17 cellular contexts compared by ENCODE assay signal in the genomic region with DNA sequence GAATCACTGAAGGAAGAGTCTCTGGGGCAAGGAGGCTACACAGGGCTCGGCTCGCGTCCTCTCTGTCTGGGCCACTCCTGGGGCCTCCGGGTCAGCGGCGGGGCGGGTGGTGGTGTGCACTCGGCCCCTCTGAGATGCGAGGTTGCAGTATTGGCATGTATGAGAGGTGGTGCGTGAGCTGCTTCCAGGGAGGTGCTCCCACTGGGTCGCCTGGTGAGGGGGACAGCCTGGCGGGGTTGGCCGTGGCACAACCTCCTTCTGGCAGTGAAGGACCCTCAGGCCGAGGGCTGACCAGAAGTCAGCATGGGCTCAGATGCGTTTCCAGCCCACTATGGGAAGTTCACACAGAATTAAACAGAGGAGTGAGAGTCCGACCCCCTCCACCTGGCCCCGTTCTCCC. TPM values are rescaled to one million over a fixed set of nuclear protein-coding genes. Genes with fewer than 3 reads are reported as not detected.
DNase-seq lines count a peak whose midpoint lies in the region; ATAC-seq, FAIRE-seq and TF ChIP-seq lines count a peak whose summit lies in the region.
"Had no signal": no experiment of that assay in that cellular context is flagged by ENCODE, and none has a peak within 500 bp of the region (broad histone marks: within the 10 kb centered on the region; RNA-seq: fewer than 3 reads in every experiment).

No MANE protein-coding gene starts in this region.

- H3K4me3 Mint-ChIP-seq in H9 = no peak overlapping the region

- H3K79me2 ChIP-seq in H9 (ENCODE audit: insufficient read depth, low read length) = no peaks in the 10 kb centered on the region
- no peaks in the 10 kb centered on the region for H3K79me2 ChIP-seq in K562 (ENCODE audit: control insufficient read depth, insufficient read depth, low read length)

- H2BK120ac ChIP-seq in H9 (ENCODE audit: low read depth, low read length, poor library complexity, severe bottlenecking) = no peak overlapping the region

- in situ Hi-C loops in K562 (cut with MboI) = no loop called here

- peaks cover 51 to 61% of the 10 kb centered on the region in 2 experiments for H3K4me1 Mint-ChIP-seq in H9

- H3K9me3 Mint-ChIP-seq in H9 = 0 out of 5 replicates have a peak, but pooled peaks cover 0 to 2% of the 10 kb centered on the region in 2 experiments

- TF ChIP-seq CTCF in H9 (conservative IDR thresholded peaks at IDR 0.05) = no peak
- TF ChIP-seq CTCF in K562 (IDR thresholded peaks at IDR 0.05 in 2 of 3, conservative IDR thresholded peaks at IDR 0.05 in 1 of 3; ENCODE audit: insufficient read depth in 2 of 3, low read depth in 1 of 3, low read length in 3 of 3) = no peak
- no peak for TF ChIP-seq CTCF in kidney (IDR thresholded peaks at IDR 0.05; ENCODE audit: borderline replicate concordance, extremely low read depth, insufficient read depth)

- FAIRE-seq in K562 (lab: Jason Lieb, UNC) (no peak), kidney (lab: Jason Lieb, UNC) (no peak), HTR-8/SVneo (lab: Jason Lieb, UNC) (no peak)
- FAIRE-seq: pancreas had no signal

- no peak overlapping the region for H4K8ac ChIP-seq in H9 (replicated peaks; ENCODE audit: insufficient read length, low read depth, low read length)

- CTCF ChIA-PET in K562 (lab: Yijun Ruan, JAX; ENCODE audit: low intra/inter-chr PET ratio) = no interaction called here

- no peak for TF ChIP-seq EP300 in K562 (IDR thresholded peaks at IDR 0.05; ENCODE audit: low read length)

- H2AK5ac ChIP-seq in H9 (ENCODE audit: insufficient read length, low read length) = no peak overlapping the region

- no peak overlapping the region for H4K5ac ChIP-seq in H9 (ENCODE audit: insufficient read length, low read depth, low read length)

- POLR2A ChIA-PET in K562 (lab: Yijun Ruan, JAX) = interaction anchor here (0.6 kb wide), 1 partner anchor 76 kb away, joined by 3 read pairs; no protein-coding TSS in a partner anchor

- H3K56ac ChIP-seq in H9 (ENCODE audit: insufficient read length, low read depth, low read length) = no peak overlapping the region

- peak overlapping the region; percentile 67 for H3K18ac ChIP-seq in H9 (ENCODE audit: insufficient read length, low read depth, low read length)

- peaks cover 2% of the 10 kb centered on the region; the same call in 1 of the 2 replicates for H3K4me1 ChIP-seq in H9 (ENCODE audit: insufficient read depth, low read length)
- peaks cover 20 to 78% of the 10 kb centered on the region in 2 experiments for H3K4me1 ChIP-seq in K562 (replicated peaks in 1 of 2; ENCODE audit: control insufficient read depth in 2 of 2, insufficient read depth in 2 of 2, low read length in 2 of 2)
- H3K4me1 ChIP-seq in kidney (ENCODE audit: control insufficient read depth in 1 of 2, insufficient read depth in 1 of 2, low read depth in 1 of 2, low read length in 2 of 2) = peaks cover 9 to 11% of the 10 kb centered on the region in 2 donors
- peaks cover 27 to 39% (median 39%) of the 10 kb centered on the region in 3 donors for H3K4me1 ChIP-seq in skeletal muscle tissue (ENCODE audit: control insufficient read depth in 3 of 3, insufficient read depth in 3 of 3, low read length in 3 of 3)

- H3K9me3 ChIP-seq in H9 (ENCODE audit: control insufficient read depth, low read depth, low read length) (no peaks in the 10 kb centered on the region), K562 (replicated peaks; ENCODE audit: control insufficient read depth, insufficient read depth, low read depth, low read length) (no peaks in the 10 kb centered on the region), kidney (ENCODE audit: control insufficient read depth in 1 of 2, low read length in 2 of 2) (no peaks in the 10 kb centered on the region), skeletal muscle tissue (ENCODE audit: control insufficient read depth in 3 of 3, low read length in 3 of 3) (no peaks in the 10 kb centered on the region)
- H3K9me3 ChIP-seq: BE2C, pancreas had no signal

- ATAC-seq in K562 = no peak

- H2AFZ ChIP-seq in H9 (ENCODE audit: low read length) (no peak overlapping the region), K562 (ENCODE audit: low read depth, low read length) (peak overlapping the region; percentile 57; the same call in 1 of the 2 replicates)

- no peak overlapping the region for H2BK20ac ChIP-seq in H9 (ENCODE audit: low read depth, low read length, poor library complexity, severe bottlenecking)

- no peaks in the 10 kb centered on the region for H3K79me1 ChIP-seq in H9 (ENCODE audit: insufficient read depth, low read depth, low read length, poor library complexity, severe bottlenecking)

- H3K23me2 ChIP-seq in H9 (ENCODE audit: insufficient read length, low read depth, low read length, poor library complexity, severe bottlenecking) = no peaks in the 10 kb centered on the region

- peak overlapping the region; percentile 7 to 72 (median 70); a peak in 4 of 7 replicates for H3K27ac Mint-ChIP-seq in H9

- no peak for TF ChIP-seq POLR2A in K562 (conservative IDR thresholded peaks at IDR 0.05)

- H3K4me2 ChIP-seq in H9 (ENCODE audit: insufficient read depth, insufficient read length, low read length) (no peak overlapping the region), K562 (ENCODE audit: insufficient read depth, low read length) (0 out of 2 replicates have a peak overlapping the region, but pooled peaks have one; percentile 18)
- H3K4me2 ChIP-seq: KMS-11 had no signal

- peaks cover 9% of the 10 kb centered on the region for H3K27me3 Mint-ChIP-seq in H9 (ENCODE audit: low read depth)

- H2BK12ac ChIP-seq in H9 (ENCODE audit: insufficient read length, low read depth, low read length) = peak overlapping the region; percentile 78

- H3K4me3 ChIP-seq in K562 (no peak overlapping the region), kidney (ENCODE audit: low read length in 2 of 2) (no peak overlapping the region), skeletal muscle tissue (ENCODE audit: low read length in 3 of 3) (no peak overlapping the region)
- H3K4me3 ChIP-seq: pancreas had no signal

- H3K27ac ChIP-seq in H9 (ENCODE audit: insufficient read length, low read depth, low read length) = no peak overlapping the region
- no peak overlapping the region for H3K27ac ChIP-seq in K562 (ENCODE audit: extremely low read depth, low read depth, low read length)
- H3K27ac ChIP-seq in kidney (ENCODE audit: low read depth in 2 of 2, low read length in 2 of 2) = no peak overlapping the region
- H3K27ac ChIP-seq in skeletal muscle tissue (ENCODE audit: low read depth, low read length) = peak overlapping the region; percentile 68
- H3K27ac ChIP-seq: KMS-11 had no signal

- intact Hi-C loops in K562 (cut with micrococcal nuclease) = no loop called here
- intact Hi-C loops in kidney (cut with DNase I) = no loop called here

- no peak for DNase-seq in H9
- no peak for DNase-seq in K562 (ENCODE audit: extremely low read depth in 1 of 4, low spot score in 3 of 4)
- DNase-seq in kidney = peak; percentile 72
- DNase-seq in NCI-H187 (lab: John Stamatoyannopoulos, UW) = no peak
- DNase-seq in LoVo (ENCODE audit: low spot score) = no peak
- DNase-seq in NCI-H748 treated with DMSO at 0.1 percent for 48 hours (lab: John Stamatoyannopoulos, UW) = no peak
- no peak for DNase-seq in HTR-8/SVneo (ENCODE audit: insufficient read length, low spot score)
- DNase-seq: activated CD4-positive, alpha-beta T cell treated with anti-CD3 and anti-CD28 coated beads, Interleukin-2, amount 50 U/mL, for 4 hours; activated gamma-delta T cell treated with Interleukin-2 at 50 U/mL for 16 hours; DMS53; NCI-H1436 treated with DMSO at 0.1 percent for 48 hours; NCI-H510A treated with DMSO at 0.1 percent for 48 hours; stimulated activated CD4-positive, alpha-beta T cell treated with anti-CD3 and anti-CD28 coated beads, Interleukin-1b, Interleukin-23, amount 100 ng/mL, for 48 hours had no signal

- H3K27me3 ChIP-seq in H9 (ENCODE audit: insufficient read depth, low read length) (no peaks in the 10 kb centered on the region), K562 (ENCODE audit: control insufficient read depth in 2 of 2, insufficient read depth in 2 of 2, low read length in 2 of 2) (peaks cover 0 to 18% of the 10 kb centered on the region in 2 experiments; a peak in 1 of 5 replicates), skeletal muscle tissue (ENCODE audit: control insufficient read depth in 3 of 3, insufficient read depth in 3 of 3, low read length in 3 of 3) (peaks cover 5 to 12% (median 7%) of the 10 kb centered on the region in 3 donors)
- H3K27me3 ChIP-seq: BE2C, pancreas had no signal

- TF ChIP-seq RAD21 in K562 (CRISPR knock-in tag; conservative IDR thresholded peaks at IDR 0.05 in 1 of 2, IDR thresholded peaks at IDR 0.05 in 1 of 2) = no peak

- H4K91ac ChIP-seq in H9 (ENCODE audit: insufficient read length, low read depth, low read length) = no peak overlapping the region

- H3K36me3 ChIP-seq in K562 (ENCODE audit: control insufficient read depth, insufficient read depth, low read length) = no peaks in the 10 kb centered on the region
- H3K36me3 ChIP-seq in kidney (ENCODE audit: control insufficient read depth in 1 of 2, insufficient read depth in 2 of 2, low read length in 2 of 2) = no peaks in the 10 kb centered on the region
- H3K36me3 ChIP-seq in skeletal muscle tissue (ENCODE audit: control insufficient read depth in 3 of 3, insufficient read depth in 3 of 3, low read length in 3 of 3) = no peaks in the 10 kb centered on the region
- H3K36me3 ChIP-seq: BE2C, pancreas had no signal

- peak overlapping the region; percentile 78 for H3K4ac ChIP-seq in H9 (ENCODE audit: low read depth, low read length)

- no peak overlapping the region for H2BK15ac ChIP-seq in H9 (ENCODE audit: low read depth, low read length)

- BruUV-seq in K562 (replicated peaks; lab: Mats Ljungman, UMichigan) = no TSS peak

- H3K23ac ChIP-seq in H9 (ENCODE audit: insufficient read length, low read depth, low read length) = no peak overlapping the region

- no CpG with 5 or more reads among the region's 17 CpGs for WGBS in H9 (ENCODE audit: extremely low coverage, insufficient read length, low lambda C conversion rate)
- WGBS in K562 (ENCODE audit: insufficient coverage, low coverage, missing lambda C conversion rate) = 53% methylated on average over 17 of the region's 17 CpGs

- no peaks in the 10 kb centered on the region for H3K9me1 ChIP-seq in K562 (ENCODE audit: control insufficient read depth, insufficient read depth, low read length)

- H3K36me3 Mint-ChIP-seq in H9 (ENCODE audit: insufficient read depth in 1 of 3, low read depth in 3 of 3) = no peaks in the 10 kb centered on the region

- no peak overlapping the region for H3K9ac ChIP-seq in H9 (ENCODE audit: extremely low read depth, insufficient read length, low read length)
- H3K9ac ChIP-seq in K562 (ENCODE audit: insufficient read depth in 1 of 2, low read depth in 2 of 2, low read length in 2 of 2) = peak overlapping the region in 1 of 2 experiments; percentile 36; a peak in 1 of 4 replicates
- no peak overlapping the region for H3K9ac ChIP-seq in kidney (ENCODE audit: low read length in 2 of 2)
- no peak overlapping the region for H3K9ac ChIP-seq in skeletal muscle tissue (ENCODE audit: low read depth in 1 of 3, low read length in 3 of 3)
- H3K9ac ChIP-seq: KMS-11 had no signal

- H2BK5ac ChIP-seq in H9 (ENCODE audit: insufficient read length, low read length) = no peak overlapping the region

- H4K20me1 ChIP-seq in H9 (ENCODE audit: control insufficient read depth, insufficient read depth, insufficient read length) = no peaks in the 10 kb centered on the region
- no peaks in the 10 kb centered on the region for H4K20me1 ChIP-seq in K562 (replicated peaks; ENCODE audit: control insufficient read depth, insufficient read depth, low read length)

- H3K14ac ChIP-seq in H9 (ENCODE audit: insufficient read depth, low read length) = 0 out of 2 replicates have a peak overlapping the region, but pooled peaks have one; percentile 9

- H3T11ph ChIP-seq in H9 (ENCODE audit: low read length) = no peak overlapping the region

RNA-seq across cellular contexts. Expression of a gene that starts 38.5 kb away (rescaled TPM):
- total RNA-seq in H9 (2021) = 232 and 234 TPM in 2 replicates
- 18.2 and 47.1 TPM in 2 replicates for total RNA-seq in K562 (2011; cell fraction: chromatin; rRNA removed; ENCODE audit: low replicate concordance)
- 42.8 and 53.0 TPM in 2 replicates for total RNA-seq in K562 (2011; cell fraction: nucleolus; rRNA removed)
- 26.1 and 28.1 TPM in 2 replicates for total RNA-seq in K562 (2011; cell fraction: nucleoplasm; rRNA removed)
- 12.0 and 16.1 TPM in 2 replicates for total RNA-seq in K562 (2014; rRNA removed)
- total RNA-seq in K562 (2014; rRNA removed; fragmentation: Illumina TruSeq; extraction: Trizol) = 0.54 and 1.1 TPM in 2 replicates
- 1.6 and 2.3 TPM in 2 replicates for total RNA-seq in K562 (2015; rRNA removed; fragmentation: Illumina TruSeq; extraction: Trizol)
- total RNA-seq in K562 (2021) = 16.1 and 16.4 TPM in 2 replicates
- polyA plus RNA-seq in K562 (2011; rRNA removed) = 4.9 and 16.8 TPM in 2 replicates
- polyA plus RNA-seq in K562 (2011; cell fraction: cytosol; rRNA removed) = 23.2 and 39.2 TPM in 2 replicates
- polyA plus RNA-seq in K562 (2011; cell fraction: nucleus; rRNA removed) = 67.4 and 83.8 TPM in 2 replicates
- polyA plus RNA-seq in K562 (2012) = 6.2 and 11.5 TPM in 2 replicates
- polyA plus RNA-seq in K562 (2014; fragmentation: Illumina TruSeq; extraction: Trizol) = 2.0 and 5.5 TPM in 2 replicates
- under 1 TPM; 0.14 to 0.25 TPM for polyA plus RNA-seq in K562 (2014; fragmentation: Nextera tagmentation; extraction: Ambion mirVana)
- 7.8 and 11.8 TPM in 2 replicates for polyA plus RNA-seq in K562 (2014; rRNA removed)
- 2.9 and 3.3 TPM in 2 replicates for polyA minus RNA-seq in K562 (2011; rRNA and poly(A)+ RNA removed)
- 11.5 and 49.2 TPM in 2 replicates for polyA minus RNA-seq in K562 (2011; cell fraction: cytosol; rRNA and poly(A)+ RNA removed)
- 11.6 and 22.0 TPM in 2 replicates for polyA minus RNA-seq in K562 (2011; cell fraction: nucleus; rRNA and poly(A)+ RNA removed)
- 316 TPM for total RNA-seq in kidney
- polyA plus RNA-seq in kidney (ENCODE audit: insufficient read depth, low read depth, low replicate concordance) = 150 TPM
- total RNA-seq in skeletal muscle tissue = 59.0 TPM
